10 cellular contexts compared by ENCODE assay signal in genomic region chr19:16446108-16447014, GRCh38. TPM values are rescaled to one million over a fixed set of nuclear protein-coding genes. Genes with fewer than 3 reads are reported as not detected.
DNase-seq lines count a peak whose midpoint lies in the region; ATAC-seq, FAIRE-seq and TF ChIP-seq lines count a peak whose summit lies in the region.
"Had no signal": no experiment of that assay in that cellular context is flagged by ENCODE, and none has a peak within 500 bp of the region (broad histone marks: within the 10 kb centered on the region; RNA-seq: fewer than 3 reads in every experiment).

No MANE protein-coding gene starts in this region.

- no peak overlapping the region for H2AFZ ChIP-seq in Karpas-422 (ENCODE audit: low read length)
- no peak overlapping the region for H2AFZ ChIP-seq in endothelial cell of umbilical vein (ENCODE audit: low read depth, low read length)

- H3K9me3 ChIP-seq in Karpas-422 (ENCODE audit: low read length): no peaks in the 10 kb centered on the region
- no peaks in the 10 kb centered on the region for H3K9me3 ChIP-seq in endothelial cell of umbilical vein (replicated peaks; ENCODE audit: control insufficient read depth, insufficient read depth, low read length)
- no peaks in the 10 kb centered on the region for H3K9me3 ChIP-seq in gastrocnemius medialis

- peaks cover 3 to 7% of the 10 kb centered on the region in 2 donors for H3K9me3 Mint-ChIP-seq in stimulated activated naive CD8-positive, alpha-beta T cell treated with anti-CD3 and anti-CD28 coated beads, Interleukin-15, amount 100 ng/mL, for 72 hours

- dilution Hi-C loops in endothelial cell of umbilical vein (cut with MboI; ENCODE audit: extremely low pct_ligation_motif_present, low sequenced_read_pairs): no loop called here

- BruUV-seq in endothelial cell of umbilical vein (replicated peaks; lab: Mats Ljungman, UMichigan): no TSS peak

- H3K4me2 ChIP-seq in Karpas-422 (ENCODE audit: low read depth, low read length, poor library complexity, severe bottlenecking) (peak overlapping the region; percentile 73), endothelial cell of umbilical vein (ENCODE audit: insufficient read depth, low read length) (peak overlapping the region; percentile 78)

- FAIRE-seq in endothelial cell of umbilical vein (lab: Jason Lieb, UNC): peak; percentile 100
- FAIRE-seq: keratinocyte had no signal

- no peaks in the 10 kb centered on the region for H3K27me3 Mint-ChIP-seq in stimulated activated naive CD8-positive, alpha-beta T cell treated with anti-CD3 and anti-CD28 coated beads, Interleukin-15, amount 100 ng/mL, for 72 hours

- TF ChIP-seq POLR2A in GM18526 (IDR thresholded peaks at IDR 0.05; ENCODE audit: extremely low read depth, insufficient read length) (peak; percentile 3), endothelial cell of umbilical vein (IDR thresholded peaks at IDR 0.05; ENCODE audit: low read depth, low read length) (peak; percentile 73), gastrocnemius medialis (IDR thresholded peaks at IDR 0.05) (no peak)

- H3K9ac ChIP-seq in Karpas-422 (ENCODE audit: low read length) (peak overlapping the region; percentile 86), endothelial cell of umbilical vein (replicated peaks; ENCODE audit: extremely low read depth, insufficient read depth, low read length) (peak overlapping the region; percentile 28)

- H3K9me1 ChIP-seq in endothelial cell of umbilical vein (replicated peaks; ENCODE audit: control insufficient read depth, extremely low read depth, insufficient read depth, low read length): no peaks in the 10 kb centered on the region

- DNase-seq in Karpas-422 (peak; percentile 90), endothelial cell of umbilical vein (ENCODE audit: low read depth, low spot score) (peak; percentile 99), gastrocnemius medialis (no peak), KG1 (lab: John Stamatoyannopoulos, UW) (no peak), NCI-H146 (lab: John Stamatoyannopoulos, UW) (no peak), globus pallidus (ENCODE audit: low spot score) (no peak)
- DNase-seq in stimulated activated naive CD8-positive, alpha-beta T cell treated with anti-CD3 and anti-CD28 coated beads, Interleukin-15, amount 100 ng/mL, for 72 hours: no peak
- DNase-seq: NCI-H1694 treated with DMSO at 0.1 percent for 48 hours had no signal

- H3K4me3 ChIP-seq in Karpas-422 (ENCODE audit: low read length) (peak overlapping the region; percentile 49), endothelial cell of umbilical vein (replicated peaks in 1 of 3; ENCODE audit: insufficient read depth in 1 of 3, low read depth in 1 of 3, low read length in 3 of 3) (no peak overlapping the region), gastrocnemius medialis (no peak overlapping the region)

- no peaks in the 10 kb centered on the region for H3K27me3 ChIP-seq in Karpas-422 (ENCODE audit: low read length)
- no peaks in the 10 kb centered on the region for H3K27me3 ChIP-seq in endothelial cell of umbilical vein (ENCODE audit: control insufficient read depth in 2 of 2, insufficient read depth in 2 of 2, low read length in 2 of 2)
- no peaks in the 10 kb centered on the region for H3K27me3 ChIP-seq in gastrocnemius medialis

- H3K36me3 ChIP-seq in Karpas-422 (ENCODE audit: insufficient read depth, low read length): no peaks in the 10 kb centered on the region
- H3K36me3 ChIP-seq in endothelial cell of umbilical vein (ENCODE audit: control insufficient read depth in 2 of 2, extremely low read depth in 1 of 2, insufficient read depth in 2 of 2, low read length in 2 of 2): no peaks in the 10 kb centered on the region
- H3K36me3 ChIP-seq in gastrocnemius medialis: no peaks in the 10 kb centered on the region

- in situ Hi-C loops in gastrocnemius medialis (cut with MboI; ENCODE audit: low sequenced_read_pairs in 4 of 4): no loop called here

- H4K20me1 ChIP-seq in Karpas-422 (ENCODE audit: insufficient read depth, low read depth, low read length) (no peaks in the 10 kb centered on the region; the same call in 1 of the 2 replicates), endothelial cell of umbilical vein (replicated peaks; ENCODE audit: control insufficient read depth, extremely low read depth, insufficient read depth, low read length) (peaks cover 7% of the 10 kb centered on the region)

- TF ChIP-seq CTCF in endothelial cell of umbilical vein (IDR thresholded peaks at IDR 0.05; ENCODE audit: extremely low read depth in 1 of 2, insufficient read depth in 1 of 2, low read depth in 1 of 2, low read length in 2 of 2) (no peak), gastrocnemius medialis (IDR thresholded peaks at IDR 0.05 in 4 of 5, conservative IDR thresholded peaks at IDR 0.05 in 1 of 5) (no peak)

- CTCF ChIA-PET in endothelial cell of umbilical vein (lab: Charles Lee): interaction anchor here (1.1 to 1.9 kb wide), 4 partner anchors 11 to 50 kb away, joined by 3 to 11 read pairs (median 5); partner anchors contain the start of genes C19orf44 and CALR3

- H3K79me2 ChIP-seq in Karpas-422 (ENCODE audit: low read length) (peaks cover 54% of the 10 kb centered on the region), endothelial cell of umbilical vein (ENCODE audit: control insufficient read depth, insufficient read depth, low read length) (peaks cover 43% of the 10 kb centered on the region)

- no peaks in the 10 kb centered on the region for H3K9me2 ChIP-seq in Karpas-422 (replicated peaks; ENCODE audit: insufficient read depth, low read length)

- no peak overlapping the region for H3K4me3 Mint-ChIP-seq in stimulated activated naive CD8-positive, alpha-beta T cell treated with anti-CD3 and anti-CD28 coated beads, Interleukin-15, amount 100 ng/mL, for 72 hours

- H3K27ac ChIP-seq in Karpas-422 (ENCODE audit: low read length) (peak overlapping the region; percentile 99), endothelial cell of umbilical vein (ENCODE audit: insufficient read depth, low read depth, low read length) (peak overlapping the region; percentile 81), gastrocnemius medialis (peak overlapping the region; percentile 91 to 99 (median 96))

- H3K4me1 Mint-ChIP-seq in stimulated activated naive CD8-positive, alpha-beta T cell treated with anti-CD3 and anti-CD28 coated beads, Interleukin-15, amount 100 ng/mL, for 72 hours: peaks cover 63% of the 10 kb centered on the region

- intact Hi-C loops in endothelial cell of umbilical vein (cut with micrococcal nuclease): loop anchor here (1.0 to 2.0 kb wide), 2 partner anchors 11 to 50 kb away; partner anchors contain the start of genes C19orf44 and CALR3
- intact Hi-C loops in gastrocnemius medialis (cut with DNase I; ENCODE audit: low total_unique reads): loop anchor here (2.0 to 5.0 kb wide), 2 partner anchors 16 to 181 kb away; partner anchors contain the start of gene MED26

- peaks cover 96% of the 10 kb centered on the region for H3K4me1 ChIP-seq in Karpas-422 (ENCODE audit: low read length)
- peaks cover 41% of the 10 kb centered on the region for H3K4me1 ChIP-seq in endothelial cell of umbilical vein (ENCODE audit: control insufficient read depth, extremely low read depth, insufficient read depth, low read length)
- H3K4me1 ChIP-seq in gastrocnemius medialis: peaks cover 62 to 66% of the 10 kb centered on the region in 2 donors

- ATAC-seq in gastrocnemius medialis: no peak
- ATAC-seq in stimulated activated naive CD8-positive, alpha-beta T cell treated with anti-CD3 and anti-CD28 coated beads, Interleukin-15, amount 100 ng/mL, for 72 hours: no peak

- H3K27ac Mint-ChIP-seq in stimulated activated naive CD8-positive, alpha-beta T cell treated with anti-CD3 and anti-CD28 coated beads, Interleukin-15, amount 100 ng/mL, for 72 hours: peak overlapping the region in 1 of 2 donors; percentile 74

- POLR2A ChIA-PET in endothelial cell of umbilical vein (lab: Charles Lee): interaction anchor here (0.8 kb wide), 1 partner anchor 11 kb away, joined by 3 read pairs; no protein-coding TSS in a partner anchor

TF ChIP-seq in endothelial cell of umbilical vein, 7 proteins besides CTCF, POLR2A, EP300 and RAD21 (continues in another document):
- peak; percentile 47 for TF ChIP-seq GATA2 (IDR thresholded peaks at IDR 0.05; ENCODE audit: insufficient read depth, insufficient read length, low read depth, low read length)

RNA-seq across cellular contexts. Expression of gene EPS15L1, which starts 25.4 kb away (rescaled TPM):
- 35.9 and 65.5 TPM in 2 replicates for total RNA-seq in Karpas-422 (2014; rRNA removed; shearing (Covaris generic); ENCODE audit: low replicate concordance)
- total RNA-seq in endothelial cell of umbilical vein (31.2 and 38.8 TPM in 2 replicates), gastrocnemius medialis (10 to 100 TPM; 52.5 to 61.7 (median 59.7) TPM)
- polyA plus RNA-seq in endothelial cell of umbilical vein: 14.5 and 16.5 TPM in 2 replicates
- 13.2 and 14.2 TPM in 2 replicates for polyA plus RNA-seq in endothelial cell of umbilical vein (2011; cell fraction: cytosol; rRNA removed)
- polyA plus RNA-seq in endothelial cell of umbilical vein (2011; cell fraction: nucleus; rRNA removed): 29.6 and 31.8 TPM in 2 replicates
- polyA plus RNA-seq in endothelial cell of umbilical vein (2012): 28.2 and 29.0 TPM in 2 replicates
- polyA minus RNA-seq in endothelial cell of umbilical vein: 19.2 and 21.6 TPM in 2 replicates
- polyA minus RNA-seq in endothelial cell of umbilical vein (2011; cell fraction: cytosol; rRNA and poly(A)+ RNA removed): 12.3 TPM
- 36.1 TPM in 2 replicates for polyA minus RNA-seq in endothelial cell of umbilical vein (2011; cell fraction: nucleus; rRNA and poly(A)+ RNA removed)

RNA-seq across cellular contexts. Expression of gene CALR3, which starts 49.6 kb away (rescaled TPM):
- 0.71 TPM in 1 of 2 replicates, not detected in the other for total RNA-seq in Karpas-422 (2014; rRNA removed; shearing (Covaris generic); ENCODE audit: low replicate concordance)
- total RNA-seq in endothelial cell of umbilical vein: not detected in 2 replicates
- not detected in 2 replicates for polyA plus RNA-seq in endothelial cell of umbilical vein
- polyA plus RNA-seq in endothelial cell of umbilical vein (2011; cell fraction: cytosol; rRNA removed): not detected in 2 replicates
- polyA plus RNA-seq in endothelial cell of umbilical vein (2011; cell fraction: nucleus; rRNA removed): not detected in 2 replicates
- not detected in 2 replicates for polyA plus RNA-seq in endothelial cell of umbilical vein (2012)
- not detected in 2 replicates for polyA minus RNA-seq in endothelial cell of umbilical vein
- not detected for polyA minus RNA-seq in endothelial cell of umbilical vein (2011; cell fraction: cytosol; rRNA and poly(A)+ RNA removed)
- polyA minus RNA-seq in endothelial cell of umbilical vein (2011; cell fraction: nucleus; rRNA and poly(A)+ RNA removed): not detected in 2 replicates
- not detected for total RNA-seq in gastrocnemius medialis
- polyA plus RNA-seq: keratinocyte had no signal

RNA-seq across cellular contexts. Expression of gene C19orf44, which starts 49.8 kb away (rescaled TPM):
- 4.7 and 15.1 TPM in 2 replicates for total RNA-seq in Karpas-422 (2014; rRNA removed; shearing (Covaris generic); ENCODE audit: low replicate concordance)
- total RNA-seq in endothelial cell of umbilical vein: 4.3 and 4.8 TPM in 2 replicates
- 2.8 and 3.5 TPM in 2 replicates for polyA plus RNA-seq in endothelial cell of umbilical vein
- 3.2 and 3.5 TPM in 2 replicates for polyA plus RNA-seq in endothelial cell of umbilical vein (2011; cell fraction: cytosol; rRNA removed)
- polyA plus RNA-seq in endothelial cell of umbilical vein (2011; cell fraction: nucleus; rRNA removed): 7.7 and 8.4 TPM in 2 replicates
- 2.6 and 4.2 TPM in 2 replicates for polyA plus RNA-seq in endothelial cell of umbilical vein (2012)
- polyA minus RNA-seq in endothelial cell of umbilical vein: 1.4 TPM in 2 replicates
- 5.8 TPM for polyA minus RNA-seq in endothelial cell of umbilical vein (2011; cell fraction: cytosol; rRNA and poly(A)+ RNA removed)
- polyA minus RNA-seq in endothelial cell of umbilical vein (2011; cell fraction: nucleus; rRNA and poly(A)+ RNA removed): 2.3 and 2.6 TPM in 2 replicates
- total RNA-seq in gastrocnemius medialis: 1 to 10 TPM; 4.1 to 7.1 (median 5.0) TPM

Comparison
In these comparisons a context has a peak if more than half of its experiments do, and no peak if none do; other contexts are left out.
1. POLR2A ChIP-seq: peak in GM18526 (single experiment) and endothelial cell of umbilical vein (single experiment); none in gastrocnemius medialis (0 of 2).
2. DNase-seq: peak in Karpas-422 (single experiment) and endothelial cell of umbilical vein (single experiment); none in gastrocnemius medialis (0 of 2), KG1 (single experiment), NCI-H146 (single experiment), stimulated activated naive CD8-positive, alpha-beta T cell treated with anti-CD3 and anti-CD28 coated beads, Interleukin-15, amount 100 ng/mL, for 72 hours (0 of 2) and globus pallidus (single experiment).
3. Peak in every context shown above with its lines, with median percentiles within 50 percentile points of each other: H3K27ac ChIP-seq.